In genomic region chr13:102724923-102725322, GRCh38 we compare ENCODE assay signal across 9 cellular contexts. TPM values are rescaled to one million over a fixed set of nuclear protein-coding genes. Genes with fewer than 3 reads are reported as not detected.
DNase-seq lines count a peak whose midpoint lies in the region; ATAC-seq, FAIRE-seq and TF ChIP-seq lines count a peak whose summit lies in the region.
"Had no signal": no experiment of that assay in that cellular context is flagged by ENCODE, and none has a peak within 500 bp of the region (broad histone marks: within the 10 kb centered on the region; RNA-seq: fewer than 3 reads in every experiment).

No MANE protein-coding gene starts in this region.

- H3K9me3 ChIP-seq in A549: no peaks in the 10 kb centered on the region

- FAIRE-seq in A549 (lab: Jason Lieb, UNC): no peak

- no peak for TF ChIP-seq EP300 in A549 (IDR thresholded peaks at IDR 0.05)

- WGBS in A549 (ENCODE audit: missing lambda C conversion rate): 25% methylated on average over 5 of the region's 6 CpGs

- H3K4me2 ChIP-seq in A549: no peak overlapping the region

- H3K27me3 Mint-ChIP-seq in brain (peaks cover 4% of the 10 kb centered on the region), endothelial cell (ENCODE audit: unreplicated experiment) (no peaks in the 10 kb centered on the region)

- peaks cover 6% of the 10 kb centered on the region; the same call in 1 of the 3 replicates for H3K4me1 ChIP-seq in A549

- no peak overlapping the region for H3K27ac Mint-ChIP-seq in brain
- no peak overlapping the region for H3K27ac Mint-ChIP-seq in endothelial cell (ENCODE audit: unreplicated experiment)
- H3K27ac Mint-ChIP-seq: activated naive CD4-positive, alpha-beta T cell treated with anti-CD3 and anti-CD28 coated beads, Interleukin-2, amount 50 U/mL, for 72 hours had no signal

- H3K9me3 Mint-ChIP-seq in brain (peaks cover 0 to 11% (median 0%) of the 10 kb centered on the region in 5 experiments), endothelial cell (ENCODE audit: unreplicated experiment) (no peaks in the 10 kb centered on the region)
- H3K9me3 Mint-ChIP-seq: activated naive CD4-positive, alpha-beta T cell treated with anti-CD3 and anti-CD28 coated beads, Interleukin-2, amount 50 U/mL, for 72 hours had no signal

- TF ChIP-seq CTCF in A549 (IDR thresholded peaks at IDR 0.05): peak; percentile 59
- peak; percentile 35 for TF ChIP-seq CTCF in GM12873 (IDR thresholded peaks at IDR 0.05; ENCODE audit: insufficient read depth, low read depth, low read length, missing control alignments)
- TF ChIP-seq CTCF in brain (conservative IDR thresholded peaks at IDR 0.05): peak; percentile 40 to 59
- no peak for TF ChIP-seq CTCF in endothelial cell (IDR thresholded peaks at IDR 0.05; ENCODE audit: unreplicated experiment)

- no peak overlapping the region for H3K27ac ChIP-seq in A549

- H3K36me3 Mint-ChIP-seq in brain (no peaks in the 10 kb centered on the region), endothelial cell (ENCODE audit: low read depth, unreplicated experiment) (no peaks in the 10 kb centered on the region)

- H3K4me3 Mint-ChIP-seq in brain: no peak overlapping the region
- no peak overlapping the region for H3K4me3 Mint-ChIP-seq in endothelial cell (ENCODE audit: unreplicated experiment)

- H3K4me3 ChIP-seq in A549: no peak overlapping the region

- POLR2A ChIA-PET in A549 (lab: Yijun Ruan, JAX): interaction anchor here (0.7 to 1.0 kb wide), 2 partner anchors 121 to 128 kb away, joined by 3 to 4 read pairs; partner anchors contain the start of genes ERCC5 and TPP2

- ATAC-seq in A549: peak; percentile 90 to 91
- ATAC-seq in HG03521 (IDR thresholded peaks at IDR 0.05; ENCODE audit: unreplicated experiment): no peak

- peak; percentile 66 to 72 for TF ChIP-seq RAD21 in A549 (conservative IDR thresholded peaks at IDR 0.05 in 1 of 2, IDR thresholded peaks at IDR 0.05 in 1 of 2)

- H3K4me1 Mint-ChIP-seq in brain (no peaks in the 10 kb centered on the region), endothelial cell (ENCODE audit: unreplicated experiment) (peaks cover 3% of the 10 kb centered on the region)

- no peak for TF ChIP-seq POLR2A in A549 (IDR thresholded peaks at IDR 0.05; ENCODE audit: low read length)

- DNase-seq in A549 (ENCODE audit: low read depth in 1 of 2, low spot score in 1 of 2): peak; percentile 17 to 42
- peak; percentile 90 for DNase-seq in NCI-H1694 (lab: John Stamatoyannopoulos, UW)
- DNase-seq in myocyte (ENCODE audit: low read depth): peak; percentile 69
- no peak for DNase-seq in activated CD8-positive, alpha-beta memory T cell treated with anti-CD3 and anti-CD28 coated beads for 24 hours
- DNase-seq in endothelial cell (ENCODE audit: low spot score): no peak

- CTCF ChIA-PET in A549 (lab: Yijun Ruan, JAX): interaction anchor here (0.9 to 3.4 kb wide), 15 partner anchors 10 to 156 kb away, joined by 3 to 38 read pairs (median 6); partner anchors contain the start of genes TEX30 and TPP2

TF ChIP-seq in A549, 52 proteins besides CTCF, POLR2A, EP300 and RAD21:
- no peak for TF ChIP-seq ZC3H11A (IDR thresholded peaks at IDR 0.05)
- peak; percentile 50 for TF ChIP-seq SMC3 (IDR thresholded peaks at IDR 0.05)

RNA-seq across cellular contexts. Expression of gene METTL21C, which starts 30.1 kb away (rescaled TPM):
- not detected in 2 replicates for polyA plus RNA-seq in A549 (2011; rRNA removed)
- polyA plus RNA-seq in A549 (2012; cell fraction: cytosol; rRNA removed): not detected in 2 replicates
- not detected in 2 replicates for polyA plus RNA-seq in A549 (2012; cell fraction: nucleus; rRNA removed)
- polyA plus RNA-seq in A549 (2017; fragmentation: RNase III; extraction: RNeasy Plus Mini Kit Qiagen cat#74134 plus additional on column Dnase treatment): not detected in 3 replicates
- polyA minus RNA-seq in A549 (2011; rRNA and poly(A)+ RNA removed): not detected in 2 replicates
- polyA plus RNA-seq in brain (ENCODE audit: insufficient read depth, low read depth, low replicate concordance): not detected
- not detected in 2 replicates for total RNA-seq in myocyte
- not detected for polyA plus RNA-seq in myocyte (2012)
- not detected for total RNA-seq in endothelial cell (ENCODE audit: unreplicated experiment)
- total RNA-seq: activated naive CD4-positive, alpha-beta T cell treated with anti-CD3 and anti-CD28 coated beads, Interleukin-2, amount 50 U/mL, for 72 hours had no signal

RNA-seq across cellular contexts. Expression of gene TEX30, which starts 48.7 kb away (rescaled TPM):
- 15.2 and 21.3 TPM in 2 replicates for polyA plus RNA-seq in A549 (2011; rRNA removed)
- polyA plus RNA-seq in A549 (2012; cell fraction: cytosol; rRNA removed): 6.8 and 7.6 TPM in 2 replicates
- polyA plus RNA-seq in A549 (2012; cell fraction: nucleus; rRNA removed): 1.7 and 3.0 TPM in 2 replicates
- 12.1 to 13.6 TPM (median 12.9 TPM) in 3 replicates for polyA plus RNA-seq in A549 (2017; fragmentation: RNase III; extraction: RNeasy Plus Mini Kit Qiagen cat#74134 plus additional on column Dnase treatment)
- polyA minus RNA-seq in A549 (2011; rRNA and poly(A)+ RNA removed): 1.3 and 1.5 TPM in 2 replicates
- polyA plus RNA-seq in brain (ENCODE audit: insufficient read depth, low read depth, low replicate concordance): 15.9 TPM
- total RNA-seq in myocyte: 11.6 and 17.6 TPM in 2 replicates
- polyA plus RNA-seq in myocyte (2012): 3.9 TPM
- total RNA-seq in endothelial cell (ENCODE audit: unreplicated experiment): 10.5 TPM

Comparison
In these comparisons a context has a peak if more than half of its experiments do, and no peak if none do; other contexts are left out.
1. DNase-seq: peak in A549 (2 of 2), NCI-H1694 (single experiment) and myocyte (single experiment); none in activated CD8-positive, alpha-beta memory T cell treated with anti-CD3 and anti-CD28 coated beads for 24 hours (single experiment) and endothelial cell (single experiment).